In the genomic region with DNA sequence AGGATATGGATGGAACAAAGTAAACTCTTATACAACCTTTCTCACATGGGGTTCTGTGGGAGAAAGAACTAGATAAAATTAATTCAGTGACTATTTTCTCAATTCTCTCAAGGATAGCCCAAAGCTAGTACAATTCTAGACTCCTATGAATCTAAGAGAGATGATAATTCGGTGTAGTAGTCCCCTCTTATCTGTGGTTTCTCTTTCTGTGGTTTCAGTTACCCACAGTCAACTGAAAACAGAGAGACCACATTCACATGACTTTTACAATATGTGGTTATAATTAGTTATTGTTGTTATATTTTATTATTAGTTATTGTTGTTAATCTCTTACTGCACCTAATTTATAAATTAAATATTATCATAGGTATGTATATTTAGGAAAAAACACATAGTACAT, we compare ENCODE assay signal across 1 cellular context.
TF ChIP-seq lines count a peak whose summit lies in the region.

No MANE protein-coding gene starts in this region.

TF ChIP-seq in SK-N-SH, 30 proteins besides CTCF, POLR2A, EP300 and RAD21 (continued from another document):
- TF ChIP-seq, protein P1, sequence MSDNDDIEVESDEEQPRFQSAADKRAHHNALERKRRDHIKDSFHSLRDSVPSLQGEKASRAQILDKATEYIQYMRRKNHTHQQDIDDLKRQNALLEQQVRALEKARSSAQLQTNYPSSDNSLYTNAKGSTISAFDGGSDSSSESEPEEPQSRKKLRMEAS (IDR thresholded peaks at IDR 0.05; ENCODE audit: low read depth), result no peak
- TF ChIP-seq FOXM1 (IDR thresholded peaks at IDR 0.05; ENCODE audit: low read depth), result no peak
- TF ChIP-seq TAF1 (IDR thresholded peaks at IDR 0.05; ENCODE audit: borderline replicate concordance, low read depth, low read length), result no peak
- no peak for TF ChIP-seq NRF1 (IDR thresholded peaks at IDR 0.05; ENCODE audit: low read depth, low read length)
- TF ChIP-seq USF2 (IDR thresholded peaks at IDR 0.05; ENCODE audit: borderline replicate concordance, low read depth, low read length), result no peak
- no peak for TF ChIP-seq FOSL2 (IDR thresholded peaks at IDR 0.05; ENCODE audit: borderline replicate concordance, low read depth)
